In the genomic region with DNA sequence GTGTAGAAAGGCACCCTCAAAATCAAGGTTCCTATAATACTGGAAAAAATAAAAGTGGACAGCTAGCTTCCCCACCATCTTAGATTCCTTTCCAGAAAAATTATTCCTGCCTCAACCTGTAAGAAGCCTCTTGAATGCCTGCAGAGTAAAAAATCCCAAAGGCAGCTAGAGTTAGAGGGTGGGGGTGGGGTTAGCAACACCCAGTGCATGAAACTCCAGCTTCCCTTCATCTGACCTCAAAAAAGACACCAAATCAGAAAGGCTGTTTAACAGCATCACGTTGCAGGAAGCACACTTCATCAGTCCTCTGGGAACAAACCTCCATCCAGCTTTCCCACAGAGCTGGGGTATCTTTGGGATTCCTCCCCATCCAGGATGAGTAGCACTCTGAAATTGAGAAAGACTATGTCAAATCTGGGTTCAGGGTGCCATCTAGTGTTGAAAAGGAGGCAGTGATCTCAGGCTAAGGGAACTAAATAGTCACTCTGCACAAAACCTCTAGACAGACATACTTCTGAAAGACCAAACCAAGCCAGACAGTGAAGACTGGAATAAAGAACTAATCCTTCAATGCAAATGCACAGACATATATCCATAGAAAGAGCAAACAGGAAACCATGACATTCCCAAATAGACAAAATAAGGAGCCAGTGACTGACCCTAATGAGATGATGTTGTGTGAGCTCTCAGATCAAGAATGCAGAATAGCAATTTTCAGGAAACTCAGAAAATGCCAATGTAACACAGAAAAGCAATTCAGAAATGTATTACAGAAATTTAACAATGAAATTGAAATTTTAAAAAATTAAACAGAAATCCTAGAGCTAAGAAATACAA, we compare ENCODE assay signal across 8 cellular contexts.
DNase-seq lines count a peak whose midpoint lies in the region; ATAC-seq, FAIRE-seq and TF ChIP-seq lines count a peak whose summit lies in the region.

No MANE protein-coding gene starts in this region.

- no peak overlapping the region for H2BK12ac ChIP-seq in mesenchymal stem cell (ENCODE audit: low read length in 2 of 2)

- H3K9me3 ChIP-seq in CD4-positive, alpha-beta T cell (ENCODE audit: control insufficient read depth, low read length), result no peaks in the 10 kb centered on the region
- H3K9me3 ChIP-seq in Peyer's patch (no peaks in the 10 kb centered on the region), colonic mucosa (no peaks in the 10 kb centered on the region), mesenchymal stem cell (ENCODE audit: control insufficient read depth, low read length) (peaks cover 6% of the 10 kb centered on the region)

- CTCF ChIA-PET in CD4-positive, alpha-beta T cell (lab: Charles Lee), result no interaction called here

- intact Hi-C loops in CD4-positive, alpha-beta T cell (cut with DNase I, micrococcal nuclease), result no loop called here
- intact Hi-C loops in colonic mucosa (cut with DNase I), result no loop called here

- no peak overlapping the region for H2BK120ac ChIP-seq in mesenchymal stem cell (ENCODE audit: low read depth, low read length)

- H3K36me3 Mint-ChIP-seq in CD4-positive, alpha-beta T cell (ENCODE audit: low read depth), result peaks cover 75% of the 10 kb centered on the region

- H3K4me2 ChIP-seq in mesenchymal stem cell (ENCODE audit: low read length, poor library complexity, severe bottlenecking), result no peak overlapping the region

- H3K27ac Mint-ChIP-seq in CD4-positive, alpha-beta T cell, result no peak overlapping the region

- H3K4ac ChIP-seq in mesenchymal stem cell (ENCODE audit: low read depth in 1 of 2, low read length in 2 of 2), result no peak overlapping the region

- ATAC-seq in CD4-positive, alpha-beta T cell (ENCODE audit: poor library complexity), result no peak
- ATAC-seq in HG03342 (IDR thresholded peaks at IDR 0.05; ENCODE audit: unreplicated experiment) (peak; percentile 91), GM19452 (IDR thresholded peaks at IDR 0.05; ENCODE audit: unreplicated experiment) (no peak)

- no peaks in the 10 kb centered on the region for H3K27me3 Mint-ChIP-seq in CD4-positive, alpha-beta T cell

- H3K27me3 ChIP-seq in CD4-positive, alpha-beta T cell (ENCODE audit: control insufficient read depth, insufficient read depth, low read length), result no peaks in the 10 kb centered on the region
- H3K27me3 ChIP-seq in Peyer's patch, result no peaks in the 10 kb centered on the region
- no peaks in the 10 kb centered on the region for H3K27me3 ChIP-seq in colonic mucosa
- H3K27me3 ChIP-seq in mesenchymal stem cell (ENCODE audit: control insufficient read depth in 1 of 2, insufficient read depth in 1 of 2, low read length in 2 of 2), result no peaks in the 10 kb centered on the region

- no peaks in the 10 kb centered on the region for H3K79me1 ChIP-seq in mesenchymal stem cell (replicated peaks; ENCODE audit: low read length, poor library complexity, severe bottlenecking)

- H3K4me3 ChIP-seq in Peyer's patch, result no peak overlapping the region
- H3K4me3 ChIP-seq in colonic mucosa, result no peak overlapping the region
- H3K4me3 ChIP-seq in mesenchymal stem cell (ENCODE audit: insufficient read depth in 1 of 2, low read depth in 1 of 2, low read length in 2 of 2), result no peak overlapping the region

- H3K14ac ChIP-seq in mesenchymal stem cell (ENCODE audit: low read length in 2 of 2), result no peak overlapping the region

- H3K4me1 Mint-ChIP-seq in CD4-positive, alpha-beta T cell (ENCODE audit: low read depth), result no peaks in the 10 kb centered on the region

- peak; percentile 46 for TF ChIP-seq CTCF in CD4-positive, alpha-beta T cell (IDR thresholded peaks at IDR 0.05)
- TF ChIP-seq CTCF in Peyer's patch (IDR thresholded peaks at IDR 0.05) (peak in 5 of 6 experiments; percentile 37 to 65 (median 44)), colonic mucosa (IDR thresholded peaks at IDR 0.05) (peak; percentile 53)

- H2BK5ac ChIP-seq in mesenchymal stem cell (ENCODE audit: low read depth, low read length, poor library complexity, severe bottlenecking), result no peak overlapping the region

- H2AFZ ChIP-seq in mesenchymal stem cell (ENCODE audit: low read depth, low read length), result no peak overlapping the region

- no peak for TF ChIP-seq POLR2A in Peyer's patch (IDR thresholded peaks at IDR 0.05)

- no peak overlapping the region for H2AK5ac ChIP-seq in mesenchymal stem cell (ENCODE audit: low read length, severe bottlenecking)

- no peak overlapping the region for H3K18ac ChIP-seq in mesenchymal stem cell (ENCODE audit: low read depth in 1 of 2, low read length in 2 of 2)

- no peak overlapping the region for H3K23ac ChIP-seq in mesenchymal stem cell (ENCODE audit: low read length in 2 of 2)

- 0% methylated on average over 1 of the region's 1 CpG for WGBS in mesenchymal stem cell

- H3K4me3 Mint-ChIP-seq in CD4-positive, alpha-beta T cell, result no peak overlapping the region

- H3K4me1 ChIP-seq in Peyer's patch, result no peaks in the 10 kb centered on the region
- no peaks in the 10 kb centered on the region for H3K4me1 ChIP-seq in colonic mucosa
- no peaks in the 10 kb centered on the region for H3K4me1 ChIP-seq in mesenchymal stem cell (ENCODE audit: control insufficient read depth, insufficient read depth, low read depth, low read length)

- no peaks in the 10 kb centered on the region for H3K36me3 ChIP-seq in Peyer's patch
- H3K36me3 ChIP-seq in colonic mucosa, result no peaks in the 10 kb centered on the region
- H3K36me3 ChIP-seq in mesenchymal stem cell (ENCODE audit: control insufficient read depth in 1 of 2, insufficient read depth in 2 of 2, low read depth in 1 of 2, low read length in 2 of 2), result no peaks in the 10 kb centered on the region

- DNase-seq in CD4-positive, alpha-beta T cell, result peak in 2 of 10 experiments; percentile 0 to 1
- no peak for DNase-seq in GM18507 (ENCODE audit: extremely low spot score, insufficient read length, low read depth)
- DNase-seq in Peyer's patch, result peak in 1 of 3 donors; percentile 60
- DNase-seq in colonic mucosa, result no peak
- DNase-seq in mesenchymal stem cell, result peak; percentile 57
- DNase-seq in midbrain (lab: John Stamatoyannopoulos, UW), result no peak

- no peak overlapping the region for H3K27ac ChIP-seq in CD4-positive, alpha-beta T cell (ENCODE audit: low read depth, low read length)
- H3K27ac ChIP-seq in Peyer's patch (no peak overlapping the region), colonic mucosa (no peak overlapping the region), mesenchymal stem cell (ENCODE audit: low read length, poor library complexity, severe bottlenecking) (no peak overlapping the region)

- H2BK15ac ChIP-seq in mesenchymal stem cell (ENCODE audit: low read depth, poor library complexity, severe bottlenecking), result no peak overlapping the region

- H4K91ac ChIP-seq in mesenchymal stem cell (ENCODE audit: low read length), result no peak overlapping the region

- H3K9me3 Mint-ChIP-seq in CD4-positive, alpha-beta T cell, result peaks cover 2% of the 10 kb centered on the region

- H4K8ac ChIP-seq in mesenchymal stem cell (ENCODE audit: low read length), result no peak overlapping the region

- POLR2A ChIA-PET in CD4-positive, alpha-beta T cell (lab: Charles Lee), result interaction anchor here (0.8 kb wide), 1 partner anchor 412 kb away, joined by 3 read pairs; no protein-coding TSS in a partner anchor

- H3K9ac ChIP-seq in colonic mucosa (ENCODE audit: low read depth in 2 of 2, low read length in 2 of 2) (no peak overlapping the region), mesenchymal stem cell (ENCODE audit: low read length) (no peak overlapping the region)

- peak; percentile 94 for FAIRE-seq in GM18507 (lab: Jason Lieb, UNC)
